ENCODE assay signal across 17 cellular contexts in the genomic region with DNA sequence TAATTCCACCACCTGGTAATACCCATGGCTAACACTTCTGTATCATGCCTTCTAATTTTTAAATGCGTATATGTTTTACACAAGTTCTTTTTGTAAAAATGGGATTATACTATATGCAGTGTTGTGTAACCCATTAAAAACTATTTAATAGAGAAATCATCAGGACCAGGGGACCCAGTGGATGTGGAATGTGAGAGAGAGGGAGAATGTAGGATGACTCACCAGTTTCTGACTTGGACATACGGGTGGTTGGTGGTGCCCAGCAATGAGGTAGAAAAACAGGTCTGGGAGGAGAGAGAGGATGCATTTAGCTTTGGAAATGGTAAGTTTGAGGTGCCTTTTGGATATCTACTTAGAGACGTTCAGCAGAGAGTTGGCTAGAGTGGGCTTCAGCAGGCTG.
"Had no signal": no experiment of that assay in that cellular context is flagged by ENCODE, and none has a peak within 500 bp of the region (broad histone marks: within the 10 kb centered on the region; RNA-seq: fewer than 3 reads in every experiment).

No MANE protein-coding gene starts in this region.

- H3K4me1 ChIP-seq: colonic mucosa, foreskin keratinocyte, pancreas, tibial artery, upper lobe of right lung, vagina had no signal

- ATAC-seq: foreskin keratinocyte; right cardiac atrium; stimulated activated effector memory CD8-positive, alpha-beta T cell treated with anti-CD3 and anti-CD28 coated beads, Interleukin-12 subunit alpha, Interleukin-12 subunit beta, amount 100 ng/mL, for 72 hours; stimulated activated naive CD8-positive, alpha-beta T cell treated with anti-CD3 and anti-CD28 coated beads, Interleukin-15, Interleukin-2, amounts not matched to agents 100 U/mL and 50 U/mL, for 24 hours; upper lobe of right lung had no signal

- H3K9me3 ChIP-seq: colonic mucosa, pancreas, tibial artery, upper lobe of right lung, vagina had no signal

- H3K27me3 ChIP-seq: colonic mucosa, hepatocyte, pancreas, upper lobe of right lung, vagina had no signal

- H3K9me3 Mint-ChIP-seq: mesothelial cell of epicardium; nephron; stimulated activated effector memory CD8-positive, alpha-beta T cell treated with anti-CD3 and anti-CD28 coated beads, Interleukin-12 subunit alpha, Interleukin-12 subunit beta, amount 100 ng/mL, for 72 hours had no signal

- H3K4me3 Mint-ChIP-seq: mesothelial cell of epicardium; nephron; stimulated activated effector memory CD8-positive, alpha-beta T cell treated with anti-CD3 and anti-CD28 coated beads, Interleukin-12 subunit alpha, Interleukin-12 subunit beta, amount 100 ng/mL, for 72 hours had no signal

- H3K4me2 ChIP-seq: hepatocyte, smooth muscle cell had no signal

- H3K4me3 ChIP-seq: colonic mucosa, hepatocyte, pancreas, smooth muscle cell, tibial artery, upper lobe of right lung, vagina had no signal

- DNase-seq: colonic mucosa; foreskin keratinocyte; occipital lobe; pancreas; right cardiac atrium; stimulated activated CD4-positive, alpha-beta T cell treated with anti-CD3 and anti-CD28 coated beads, Interleukin-4, amount 100 ng/mL, for 1 hour; stimulated activated CD8-positive, alpha-beta memory T cell treated with anti-CD3 and anti-CD28 coated beads, Interleukin-4, amount 100 ng/mL, for 48 hours; stimulated activated naive CD8-positive, alpha-beta T cell treated with anti-CD3 and anti-CD28 coated beads, Interleukin-15, Interleukin-2, amounts not matched to agents 100 U/mL and 50 U/mL, for 24 hours; tibial artery had no signal

- H3K4me1 Mint-ChIP-seq: stimulated activated effector memory CD8-positive, alpha-beta T cell treated with anti-CD3 and anti-CD28 coated beads, Interleukin-12 subunit alpha, Interleukin-12 subunit beta, amount 100 ng/mL, for 72 hours had no signal

- H2AFZ ChIP-seq: hepatocyte had no signal

- H3K27ac ChIP-seq: colonic mucosa, foreskin keratinocyte, hepatocyte, pancreas, tibial artery, upper lobe of right lung, vagina had no signal

- H3K36me3 Mint-ChIP-seq: mesothelial cell of epicardium; stimulated activated effector memory CD8-positive, alpha-beta T cell treated with anti-CD3 and anti-CD28 coated beads, Interleukin-12 subunit alpha, Interleukin-12 subunit beta, amount 100 ng/mL, for 72 hours had no signal

- H3K36me3 ChIP-seq: colonic mucosa, pancreas, tibial artery, upper lobe of right lung, vagina had no signal

- H3K27ac Mint-ChIP-seq: mesothelial cell of epicardium; nephron; progenitor cell of endocrine pancreas; stimulated activated effector memory CD8-positive, alpha-beta T cell treated with anti-CD3 and anti-CD28 coated beads, Interleukin-12 subunit alpha, Interleukin-12 subunit beta, amount 100 ng/mL, for 72 hours had no signal

- H3K79me2 ChIP-seq: hepatocyte had no signal
